ENCODE assay signal across 1 cellular context in the genomic region with DNA sequence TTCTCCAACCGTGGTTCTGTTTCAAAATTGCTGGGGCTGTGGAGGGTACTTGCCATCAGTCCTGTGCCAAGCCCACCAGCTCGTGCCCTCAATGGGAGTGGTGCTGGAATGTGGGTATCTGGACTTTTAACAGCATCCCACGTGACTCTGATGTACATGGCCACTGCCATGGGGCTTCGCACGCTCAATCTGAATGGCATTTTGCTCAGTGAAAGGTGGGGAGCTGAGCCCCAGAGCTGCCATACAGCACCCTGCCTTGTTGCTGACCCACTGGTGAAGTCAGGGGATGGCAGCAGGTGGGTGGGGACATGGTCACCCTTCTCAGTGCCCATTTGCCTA.
TF ChIP-seq lines count a peak whose summit lies in the region.

No MANE protein-coding gene starts in this region.

TF ChIP-seq in K562, 482 proteins besides CTCF, POLR2A, EP300 and RAD21:
- no peak for TF ChIP-seq MCM7 (IDR thresholded peaks at IDR 0.05)
- peak; percentile 23; the same call in 1 of the 2 replicates for TF ChIP-seq RAD51 (IDR thresholded peaks at IDR 0.05; ENCODE audit: borderline replicate concordance, low read depth)
- TF ChIP-seq, protein P1, sequence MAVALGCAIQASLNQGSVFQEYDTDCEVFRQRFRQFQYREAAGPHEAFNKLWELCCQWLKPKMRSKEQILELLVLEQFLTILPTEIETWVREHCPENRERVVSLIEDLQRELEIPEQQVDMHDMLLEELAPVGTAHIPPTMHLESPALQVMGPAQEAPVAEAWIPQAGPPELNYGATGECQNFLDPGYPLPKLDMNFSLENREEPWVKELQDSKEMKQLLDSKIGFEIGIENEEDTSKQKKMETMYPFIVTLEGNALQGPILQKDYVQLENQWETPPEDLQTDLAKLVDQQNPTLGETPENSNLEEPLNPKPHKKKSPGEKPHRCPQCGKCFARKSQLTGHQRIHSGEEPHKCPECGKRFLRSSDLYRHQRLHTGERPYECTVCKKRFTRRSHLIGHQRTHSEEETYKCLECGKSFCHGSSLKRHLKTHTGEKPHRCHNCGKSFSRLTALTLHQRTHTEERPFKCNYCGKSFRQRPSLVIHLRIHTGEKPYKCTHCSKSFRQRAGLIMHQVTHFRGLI (CRISPR knock-in tag; IDR thresholded peaks at IDR 0.05): no peak
